Comparison of ENCODE assay signal across 1 cellular context in genomic region chr6:15282334-15282733, GRCh38.
TF ChIP-seq lines count a peak whose summit lies in the region.

No MANE protein-coding gene starts in this region.

TF ChIP-seq in GM23338, 12 proteins besides CTCF, POLR2A, EP300 and RAD21 (continued from another document):
- TF ChIP-seq REST (IDR thresholded peaks at IDR 0.05; ENCODE audit: unreplicated experiment) (no peak), EZH2 (IDR thresholded peaks at IDR 0.05; ENCODE audit: low read depth, unreplicated experiment) (no peak), ZNF331 (CRISPR knock-in tag; IDR thresholded peaks at IDR 0.05; ENCODE audit: low read depth) (no peak), CREB1 (CRISPR knock-in tag; IDR thresholded peaks at IDR 0.05; ENCODE audit: low read depth) (no peak), ZNF114 (CRISPR knock-in tag; IDR thresholded peaks at IDR 0.05) (no peak), EZH2phosphoT487 (IDR thresholded peaks at IDR 0.05; ENCODE audit: unreplicated experiment) (no peak), ZNF462 (CRISPR knock-in tag; IDR thresholded peaks at IDR 0.05) (no peak)
